Comparison of ENCODE assay signal across 30 cellular contexts in genomic region chr16:12431547-12431946, GRCh38.
"Had no signal": no experiment of that assay in that cellular context is flagged by ENCODE, and none has a peak within 500 bp of the region (broad histone marks: within the 10 kb centered on the region; RNA-seq: fewer than 3 reads in every experiment).

No MANE protein-coding gene starts in this region.

- H3K27me3 Mint-ChIP-seq: activated CD4-positive, alpha-beta T cell treated with anti-CD3 and anti-CD28 coated beads for 36 hours; activated CD4-positive, alpha-beta T cell treated with anti-CD3 and anti-CD28 coated beads, Interleukin-2, amount 10 ng/mL, durations not matched to agents 7 days and 5 days; activated naive CD4-positive, alpha-beta T cell treated with anti-CD3 and anti-CD28 coated beads, Interleukin-2, amount 10 ng/mL, durations not matched to agents 7 days and 5 days; activated naive CD8-positive, alpha-beta T cell; activated naive CD8-positive, alpha-beta T cell treated with anti-CD3 and anti-CD28 coated beads, Interleukin-2, amount 50 U/mL, for 24 hours; activated T-cell treated with anti-CD3 and anti-CD28 coated beads, Interleukin-2, amount 50 U/mL, for 24 hours had no signal

- FAIRE-seq: bronchial epithelial cell, TTC549 had no signal

- H3K36me3 ChIP-seq: SJCRH30 had no signal

- H3K4me1 ChIP-seq: SJCRH30 had no signal

- H3K27me3 ChIP-seq: SJCRH30 had no signal

- H3K27ac ChIP-seq: SJCRH30, SK-N-MC had no signal

- DNase-seq: activated CD4-positive, alpha-beta T cell treated with anti-CD3 and anti-CD28 coated beads for 36 hours; activated CD4-positive, alpha-beta T cell treated with anti-CD3 and anti-CD28 coated beads, Interleukin-2, amount 10 ng/mL, durations not matched to agents 7 days and 5 days; activated CD4-positive, alpha-beta T cell treated with anti-CD3 and anti-CD28 coated beads, Interleukin-2, amount 50 U/mL, for 48 hours; activated CD8-positive, alpha-beta T cell treated with anti-CD3 and anti-CD28 coated beads, Interleukin-2, amount 10 ng/mL, durations not matched to agents 7 days and 5 days; activated effector memory CD4-positive, alpha-beta T cell treated with Interleukin-2 at 50 U/mL for 16 hours; activated naive CD4-positive, alpha-beta T cell treated with anti-CD3 and anti-CD28 coated beads, Interleukin-2, amount 10 ng/mL, durations not matched to agents 7 days and 5 days; activated naive CD8-positive, alpha-beta T cell treated with anti-CD3 and anti-CD28 coated beads, Interleukin-2, amount 50 U/mL, for 24 hours; activated T-cell treated with anti-CD3 and anti-CD28 coated beads, Interleukin-2, amount 50 U/mL, for 24 hours; anterior cingulate cortex; caudate nucleus; Karpas-422; KBM-7; NCI-H1048; NCI-H1105 treated with DMSO at 0.1 percent for 48 hours; NCI-H1436 treated with DMSO at 0.1 percent for 48 hours; NCI-H1694 treated with DMSO at 0.1 percent for 48 hours; NCI-H2029; NCI-H345; NCI-H524 treated with DMSO at 0.1 percent for 48 hours; SHP77; SJCRH30 had no signal

- H3K4me3 ChIP-seq: SJCRH30, SK-N-MC had no signal

- H3K9me3 ChIP-seq: SJCRH30 had no signal

- H3K27ac Mint-ChIP-seq: activated CD4-positive, alpha-beta T cell treated with anti-CD3 and anti-CD28 coated beads for 36 hours; activated CD4-positive, alpha-beta T cell treated with anti-CD3 and anti-CD28 coated beads, Interleukin-2, amount 10 ng/mL, durations not matched to agents 7 days and 5 days; activated naive CD4-positive, alpha-beta T cell treated with anti-CD3 and anti-CD28 coated beads, Interleukin-2, amount 10 ng/mL, durations not matched to agents 7 days and 5 days; activated naive CD8-positive, alpha-beta T cell; activated naive CD8-positive, alpha-beta T cell treated with anti-CD3 and anti-CD28 coated beads, Interleukin-2, amount 50 U/mL, for 24 hours; activated T-cell treated with anti-CD3 and anti-CD28 coated beads, Interleukin-2, amount 50 U/mL, for 24 hours; brain; T-helper 2 cell treated with Interferon-gamma antibody and Interleukin-4, amounts not matched to agents 5 μg/mL and 100 μg/mL, for 36 hours; WTC11 had no signal

- H3K36me3 Mint-ChIP-seq: activated naive CD4-positive, alpha-beta T cell treated with anti-CD3 and anti-CD28 coated beads, Interleukin-2, amount 10 ng/mL, durations not matched to agents 7 days and 5 days; activated naive CD8-positive, alpha-beta T cell; brain; WTC11 had no signal

- H3K9me3 Mint-ChIP-seq: activated CD4-positive, alpha-beta T cell treated with anti-CD3 and anti-CD28 coated beads, Interleukin-2, amount 10 ng/mL, durations not matched to agents 7 days and 5 days; activated naive CD4-positive, alpha-beta T cell treated with anti-CD3 and anti-CD28 coated beads, Interleukin-2, amount 10 ng/mL, durations not matched to agents 7 days and 5 days; activated naive CD8-positive, alpha-beta T cell treated with anti-CD3 and anti-CD28 coated beads, Interleukin-2, amount 50 U/mL, for 24 hours; activated T-cell treated with anti-CD3 and anti-CD28 coated beads, Interleukin-2, amount 50 U/mL, for 24 hours; brain; T-helper 2 cell treated with Interferon-gamma antibody and Interleukin-4, amounts not matched to agents 5 μg/mL and 100 μg/mL, for 36 hours; WTC11 had no signal

- H3K4me3 Mint-ChIP-seq: activated CD4-positive, alpha-beta T cell treated with anti-CD3 and anti-CD28 coated beads for 36 hours; activated CD4-positive, alpha-beta T cell treated with anti-CD3 and anti-CD28 coated beads, Interleukin-2, amount 10 ng/mL, durations not matched to agents 7 days and 5 days; activated CD8-positive, alpha-beta T cell treated with anti-CD3 and anti-CD28 coated beads, Interleukin-2, amount 10 ng/mL, durations not matched to agents 7 days and 5 days; activated naive CD4-positive, alpha-beta T cell treated with anti-CD3 and anti-CD28 coated beads, Interleukin-2, amount 10 ng/mL, durations not matched to agents 7 days and 5 days; activated naive CD8-positive, alpha-beta T cell; activated naive CD8-positive, alpha-beta T cell treated with anti-CD3 and anti-CD28 coated beads, Interleukin-2, amount 50 U/mL, for 24 hours; activated T-cell treated with anti-CD3 and anti-CD28 coated beads, Interleukin-2, amount 50 U/mL, for 24 hours; brain; T-helper 2 cell treated with Interferon-gamma antibody and Interleukin-4, amounts not matched to agents 5 μg/mL and 100 μg/mL, for 36 hours; WTC11 had no signal

- ATAC-seq: activated CD4-positive, alpha-beta T cell treated with anti-CD3 and anti-CD28 coated beads for 36 hours; activated CD4-positive, CD25-positive, alpha-beta regulatory T cell treated with anti-CD3 and anti-CD28 coated beads, Interleukin-2, amount 50 U/mL, for 24 hours; activated CD8-positive, alpha-beta T cell treated with anti-CD3 and anti-CD28 coated beads, Interleukin-2, amount 10 ng/mL, durations not matched to agents 7 days and 5 days; activated naive CD8-positive, alpha-beta T cell treated with anti-CD3 and anti-CD28 coated beads, Interleukin-2, amount 50 U/mL, for 24 hours; Panc1; WTC11 had no signal
